ENCODE assay signal across 24 cellular contexts in the genomic region with DNA sequence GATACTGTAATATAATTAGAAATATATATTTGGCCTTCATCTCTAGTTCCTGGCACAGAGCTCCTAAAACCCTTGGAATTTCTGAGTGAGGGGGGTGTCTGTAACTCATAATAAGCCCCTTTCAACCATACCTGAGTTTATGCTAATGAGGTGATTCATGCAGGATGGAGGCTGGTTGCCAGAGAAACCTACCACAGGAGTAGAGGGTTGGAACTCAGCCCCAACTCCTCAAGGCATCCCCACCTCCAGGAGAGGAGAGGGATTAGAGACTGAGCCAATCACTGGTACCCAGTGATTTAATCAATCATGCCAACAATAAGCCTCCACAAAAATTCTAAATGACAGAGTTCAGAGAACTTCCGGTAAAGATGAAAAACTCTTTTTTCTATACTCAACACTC.
"Had no signal": no experiment of that assay in that cellular context is flagged by ENCODE, and none has a peak within 500 bp of the region (broad histone marks: within the 10 kb centered on the region; RNA-seq: fewer than 3 reads in every experiment).

No MANE protein-coding gene starts in this region.

- H3K27ac Mint-ChIP-seq: nephron; stimulated activated memory B cell treated with anti-CD40 and anti-IgM and Interleukin-4, amounts not matched to agents 10 μg/mL and 1 μg/mL and 100 μg/mL, for 72 hours had no signal

- DNase-seq: activated CD4-positive, alpha-beta T cell treated with anti-CD3 and anti-CD28 coated beads for 48 hours; activated CD4-positive, alpha-beta T cell treated with anti-CD3 and anti-CD28 coated beads, Interleukin-2, amount 50 U/mL, for 48 hours; activated CD8-positive, alpha-beta memory T cell treated with anti-CD3 and anti-CD28 coated beads for 24 hours; activated effector memory CD4-positive, alpha-beta T cell treated with anti-CD3 and anti-CD28 coated beads, Interleukin-2, amount 50 U/mL, for 16 hours; activated naive CD4-positive, alpha-beta T cell treated with anti-CD3 and anti-CD28 coated beads, Interleukin-2, amount 50 U/mL, for 16 hours; amniotic stem cell; cortex of kidney; effector memory CD8-positive, alpha-beta T cell; foreskin fibroblast; heart left ventricle; left lung; retina; sigmoid colon; small intestine; stimulated activated CD4-positive, alpha-beta T cell treated with anti-CD3 and anti-CD28 coated beads, Interleukin-4, amount 100 ng/mL, for 24 hours; stomach; T1000; tibial artery; WERI-Rb-1 had no signal

- H3K36me3 ChIP-seq: neutrophil had no signal

- H3K9me3 ChIP-seq: heart left ventricle, left lung, neutrophil, sigmoid colon, stomach, tibial artery had no signal

- H3K27ac ChIP-seq: heart left ventricle, left lung, neutrophil, sigmoid colon, stomach, WERI-Rb-1 had no signal

- H3K9me3 Mint-ChIP-seq: effector memory CD8-positive, alpha-beta T cell; nephron; stimulated activated memory B cell treated with anti-CD40 and anti-IgM and Interleukin-4, amounts not matched to agents 10 μg/mL and 1 μg/mL and 100 μg/mL, for 72 hours had no signal

- H3K4me3 ChIP-seq: heart left ventricle, left lung, lung, sigmoid colon, stomach, tibial artery had no signal

- H3K4me3 Mint-ChIP-seq: effector memory CD8-positive, alpha-beta T cell; nephron; stimulated activated memory B cell treated with anti-CD40 and anti-IgM and Interleukin-4, amounts not matched to agents 10 μg/mL and 1 μg/mL and 100 μg/mL, for 72 hours had no signal

- H3K27me3 ChIP-seq: heart left ventricle, left lung, neutrophil, sigmoid colon, stomach, tibial artery had no signal

- ATAC-seq: activated CD4-positive, CD25-positive, alpha-beta regulatory T cell treated with anti-CD3 and anti-CD28 coated beads, Interleukin-2, amount 50 U/mL, for 24 hours; effector memory CD8-positive, alpha-beta T cell; heart left ventricle; left lung; stimulated activated memory B cell treated with anti-CD40 and anti-IgM and Interleukin-4, amounts not matched to agents 10 μg/mL and 1 μg/mL and 100 μg/mL, for 72 hours had no signal
